8 cellular contexts compared by ENCODE assay signal in the genomic region with DNA sequence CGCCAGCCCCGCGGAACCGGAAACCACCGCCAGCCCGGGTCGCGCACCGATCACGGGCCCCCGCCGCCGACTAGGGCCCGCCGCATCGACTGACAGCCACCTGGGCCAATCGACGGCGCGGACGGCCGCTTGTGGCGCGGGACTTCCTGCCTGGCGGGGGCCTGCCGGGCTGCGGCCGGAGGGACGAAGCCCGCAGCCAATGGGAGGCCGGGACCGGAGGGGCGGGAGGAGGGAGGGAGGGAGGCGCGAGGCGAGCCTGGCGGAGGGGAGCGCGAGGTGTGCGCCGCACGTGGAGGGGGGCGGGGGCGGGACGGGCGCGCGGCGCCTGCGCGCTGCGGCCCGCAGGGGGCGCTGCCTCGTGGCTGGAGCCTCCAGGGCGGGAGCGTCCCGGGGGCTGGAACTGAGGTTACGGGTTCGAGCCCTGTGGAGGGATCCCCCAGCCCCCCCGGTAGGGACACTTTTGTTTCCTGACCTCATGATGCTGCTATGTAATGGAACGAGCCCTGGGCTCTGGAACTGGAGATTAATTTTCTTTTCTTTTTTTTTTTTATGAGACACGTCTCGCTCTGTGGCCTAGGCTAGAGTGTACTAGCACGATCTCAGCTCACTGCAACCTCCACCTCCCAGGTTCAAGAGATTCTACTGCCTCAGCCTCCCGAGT. TPM values are rescaled to one million over a fixed set of nuclear protein-coding genes. Genes with fewer than 3 reads are reported as not detected.
A peak's percentile ranks its signal among the peaks of the same experiment; 100 is the strongest.
DNase-seq lines count a peak whose midpoint lies in the region; ATAC-seq and TF ChIP-seq lines count a peak whose summit lies in the region.

A gene with protein sequence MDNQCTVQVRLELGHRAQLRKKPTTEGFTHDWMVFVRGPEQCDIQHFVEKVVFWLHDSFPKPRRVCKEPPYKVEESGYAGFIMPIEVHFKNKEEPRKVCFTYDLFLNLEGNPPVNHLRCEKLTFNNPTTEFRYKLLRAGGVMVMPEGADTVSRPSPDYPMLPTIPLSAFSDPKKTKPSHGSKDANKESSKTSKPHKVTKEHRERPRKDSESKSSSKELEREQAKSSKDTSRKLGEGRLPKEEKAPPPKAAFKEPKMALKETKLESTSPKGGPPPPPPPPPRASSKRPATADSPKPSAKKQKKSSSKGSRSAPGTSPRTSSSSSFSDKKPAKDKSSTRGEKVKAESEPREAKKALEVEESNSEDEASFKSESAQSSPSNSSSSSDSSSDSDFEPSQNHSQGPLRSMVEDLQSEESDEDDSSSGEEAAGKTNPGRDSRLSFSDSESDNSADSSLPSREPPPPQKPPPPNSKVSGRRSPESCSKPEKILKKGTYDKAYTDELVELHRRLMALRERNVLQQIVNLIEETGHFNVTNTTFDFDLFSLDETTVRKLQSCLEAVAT (minus strand): TSS at position 45 of the 661 bp plus-strand sequence. CDS start 191 bp downstream, outside the sequence.

- in situ Hi-C loops in GM13977 (cut with MboI; ENCODE audit: low pct_unique_long_range_greater_than_20kb, low sequenced_read_pairs, unreplicated experiment) = no loop called here

- intact Hi-C loops in T-helper 2 cell treated with Interferon-gamma antibody and Interleukin-4, amounts not matched to agents 100 ng/mL and 5 ng/mL, for 36 hours (cut with micrococcal nuclease) = loop anchor here (1.0 kb wide), 2 partner anchors 81 to 113 kb away; a partner anchor contains a TSS
- intact Hi-C loops in right cardiac atrium (cut with DNase I) = loop anchor here in 2 of 4 donors (5.0 kb wide), 1 partner anchor 58 kb away; no protein-coding TSS in a partner anchor
- intact Hi-C loops in vagina (cut with DNase I) = loop anchor here (5.0 kb wide), 2 partner anchors 63 to 223 kb away; no protein-coding TSS in a partner anchor

- peak within 1 kb of the TSS; percentile 84 for H3K27ac ChIP-seq in right cardiac atrium (ENCODE audit: low read length)
- H3K27ac ChIP-seq in vagina = peak within 1 kb of the TSS; percentile 89

- H3K4me3 ChIP-seq in right cardiac atrium (ENCODE audit: low read length) (peak within 1 kb of the TSS; percentile 99), vagina (peak within 1 kb of the TSS; percentile 68 to 84)

- H3K4me1 ChIP-seq in right cardiac atrium (ENCODE audit: control insufficient read depth, insufficient read depth, low read length) (peaks cover 36% of the 10 kb centered on the region), vagina (peaks cover 42% of the 10 kb centered on the region)

- peak; percentile 76 for TF ChIP-seq CTCF in GM13977 (IDR thresholded peaks at IDR 0.05; ENCODE audit: extremely low read depth, insufficient read depth, missing control alignments)
- peak; percentile 11 to 76 (median 45) for TF ChIP-seq CTCF in vagina (IDR thresholded peaks at IDR 0.05)

- DNase-seq in GM13977 (ENCODE audit: low spot score) (peak; percentile 100), NCI-H1930 (lab: John Stamatoyannopoulos, UW) (peak; percentile 84 to 89), anterior cingulate cortex (lab: John Stamatoyannopoulos, UW) (peak; percentile 40 to 98 (median 95)), right cardiac atrium (peak; percentile 97 to 99 (median 99)), putamen (ENCODE audit: low spot score) (peak; percentile 97), vagina (ENCODE audit: extremely low spot score in 2 of 2) (peak in 1 of 2 donors; percentile 94)

- H3K36me3 ChIP-seq in vagina = no peaks in the 10 kb centered on the region

- H3K9me3 ChIP-seq in right cardiac atrium (ENCODE audit: control insufficient read depth, low read length) (no peaks in the 10 kb centered on the region), vagina (no peaks in the 10 kb centered on the region)

- TF ChIP-seq POLR2A in vagina (IDR thresholded peaks at IDR 0.05) = peak in 1 of 2 donors; percentile 19

- H3K27me3 ChIP-seq in right cardiac atrium (ENCODE audit: control insufficient read depth, insufficient read depth) (no peaks in the 10 kb centered on the region), vagina (no peaks in the 10 kb centered on the region)

- ATAC-seq in HG02884 (IDR thresholded peaks at IDR 0.05; ENCODE audit: unreplicated experiment) (peak; percentile 75), right cardiac atrium (peak; percentile 97)

- WGBS in right cardiac atrium = 5% methylated on average over 65 of the region's 66 CpGs

RNA-seq across cellular contexts. Expression of the gene that starts here (rescaled TPM):
- 47.1 and 53.2 TPM in 2 replicates for total RNA-seq in T-helper 2 cell treated with Interferon-gamma antibody and Interleukin-4, amounts not matched to agents 100 ng/mL and 5 ng/mL, for 36 hours
- total RNA-seq in right cardiac atrium (10 to 100 TPM; 62.5 to 67.3 (median 65.5) TPM), vagina (25.5 TPM)
- polyA plus RNA-seq in right cardiac atrium = 34.8 TPM
